ENCODE assay signal across 9 cellular contexts in genomic region chr9:128494108-128494742, GRCh38. TPM values are rescaled to one million over a fixed set of nuclear protein-coding genes. Genes with fewer than 3 reads are reported as not detected.
DNase-seq lines count a peak whose midpoint lies in the region; ATAC-seq and TF ChIP-seq lines count a peak whose summit lies in the region.
"Had no signal": no experiment of that assay in that cellular context is flagged by ENCODE, and none has a peak within 500 bp of the region (broad histone marks: within the 10 kb centered on the region; RNA-seq: fewer than 3 reads in every experiment).

No MANE protein-coding gene starts in this region.

- no peaks in the 10 kb centered on the region for H3K9me3 ChIP-seq in psoas muscle
- H3K9me3 ChIP-seq in ascending aorta: no peaks in the 10 kb centered on the region

- ATAC-seq in psoas muscle: peak in 2 of 4 donors; percentile 23 to 34
- ATAC-seq in HG03097 (IDR thresholded peaks at IDR 0.05; ENCODE audit: low FRiP score, unreplicated experiment): no peak

- 28 to 31% (median 29%) methylated on average over 13 of the region's 13 CpGs for WGBS in psoas muscle, 3 donors

- H3K27ac ChIP-seq in psoas muscle (no peak overlapping the region), ascending aorta (no peak overlapping the region)
- H3K27ac ChIP-seq: SK-N-MC had no signal

- H3K4me1 ChIP-seq in psoas muscle (no peaks in the 10 kb centered on the region), ascending aorta (no peaks in the 10 kb centered on the region)

- DNase-seq in DMS153 (lab: John Stamatoyannopoulos, UW) (peak; percentile 50), DMS153 treated with DMSO at 0.1 percent for 48 hours (lab: John Stamatoyannopoulos, UW; ENCODE audit: unreplicated experiment) (no peak), NCI-H69 (lab: John Stamatoyannopoulos, UW) (peak; percentile 50), fibroblast of pulmonary artery (ENCODE audit: low read depth) (peak; percentile 61), psoas muscle (peak; percentile 58 to 68), AG20443 (ENCODE audit: low spot score) (no peak), ascending aorta (ENCODE audit: low spot score in 2 of 2) (no peak)

- TF ChIP-seq CTCF in fibroblast of pulmonary artery (IDR thresholded peaks at IDR 0.05; ENCODE audit: low read length, missing control alignments) (no peak), psoas muscle (IDR thresholded peaks at IDR 0.05) (no peak), ascending aorta (IDR thresholded peaks at IDR 0.05) (no peak)

- H3K27me3 ChIP-seq in psoas muscle (ENCODE audit: insufficient read depth in 3 of 3, low read length in 2 of 3) (no peaks in the 10 kb centered on the region), ascending aorta (no peaks in the 10 kb centered on the region)

- H3K36me3 ChIP-seq in psoas muscle (ENCODE audit: insufficient read depth in 1 of 2, low read depth in 1 of 2): peaks cover 3 to 49% of the 10 kb centered on the region in 2 donors
- peaks cover 39 to 40% of the 10 kb centered on the region in 2 donors for H3K36me3 ChIP-seq in ascending aorta

- intact Hi-C loops in psoas muscle (cut with DNase I) (no loop called here), ascending aorta (cut with DNase I) (no loop called here)

- H3K4me3 ChIP-seq in fibroblast of pulmonary artery (replicated peaks; ENCODE audit: low read depth, low read length) (no peak overlapping the region), psoas muscle (no peak overlapping the region), ascending aorta (no peak overlapping the region)
- H3K4me3 ChIP-seq: SK-N-MC had no signal

RNA-seq across cellular contexts. Expression of gene GLE1, which starts 10.3 kb away (rescaled TPM):
- 10 to 100 TPM; 16.1 to 25.7 (median 23.5) TPM for total RNA-seq in psoas muscle
- polyA plus RNA-seq in psoas muscle: 10 to 100 TPM; 10.3 to 29.5 (median 13.2) TPM
- total RNA-seq in ascending aorta: 6.3 TPM

RNA-seq across cellular contexts. Expression of gene ODF2, which starts 38.4 kb away (rescaled TPM):
- total RNA-seq in psoas muscle (10 to 100 TPM in 1 of 4 donors, 1 to 10 TPM in 3; 6.7 to 12.3 (median 7.4) TPM), ascending aorta (26.9 TPM)
- polyA plus RNA-seq in psoas muscle: 10 to 100 TPM in 2 of 3 donors, 1 to 10 TPM in 1; 9.6 to 20.5 (median 14.2) TPM

RNA-seq across cellular contexts. Expression of gene SPTAN1, which starts 58.2 kb away (rescaled TPM):
- total RNA-seq in psoas muscle (10 to 100 TPM; 42.6 to 91.4 (median 56.2) TPM), ascending aorta (687 TPM)
- polyA plus RNA-seq in psoas muscle: 10 to 100 TPM; 18.1 to 30.7 (median 26.4) TPM

Comparison
In these comparisons a context has a peak if more than half of its experiments do, and no peak if none do; other contexts are left out.
1. DNase-seq: peak in DMS153 (single experiment), NCI-H69 (single experiment), fibroblast of pulmonary artery (single experiment) and psoas muscle (2 of 2); none in DMS153 treated with DMSO at 0.1 percent for 48 hours (single experiment), AG20443 (single experiment) and ascending aorta (0 of 2).